ENCODE assay signal across 8 cellular contexts in the genomic region with DNA sequence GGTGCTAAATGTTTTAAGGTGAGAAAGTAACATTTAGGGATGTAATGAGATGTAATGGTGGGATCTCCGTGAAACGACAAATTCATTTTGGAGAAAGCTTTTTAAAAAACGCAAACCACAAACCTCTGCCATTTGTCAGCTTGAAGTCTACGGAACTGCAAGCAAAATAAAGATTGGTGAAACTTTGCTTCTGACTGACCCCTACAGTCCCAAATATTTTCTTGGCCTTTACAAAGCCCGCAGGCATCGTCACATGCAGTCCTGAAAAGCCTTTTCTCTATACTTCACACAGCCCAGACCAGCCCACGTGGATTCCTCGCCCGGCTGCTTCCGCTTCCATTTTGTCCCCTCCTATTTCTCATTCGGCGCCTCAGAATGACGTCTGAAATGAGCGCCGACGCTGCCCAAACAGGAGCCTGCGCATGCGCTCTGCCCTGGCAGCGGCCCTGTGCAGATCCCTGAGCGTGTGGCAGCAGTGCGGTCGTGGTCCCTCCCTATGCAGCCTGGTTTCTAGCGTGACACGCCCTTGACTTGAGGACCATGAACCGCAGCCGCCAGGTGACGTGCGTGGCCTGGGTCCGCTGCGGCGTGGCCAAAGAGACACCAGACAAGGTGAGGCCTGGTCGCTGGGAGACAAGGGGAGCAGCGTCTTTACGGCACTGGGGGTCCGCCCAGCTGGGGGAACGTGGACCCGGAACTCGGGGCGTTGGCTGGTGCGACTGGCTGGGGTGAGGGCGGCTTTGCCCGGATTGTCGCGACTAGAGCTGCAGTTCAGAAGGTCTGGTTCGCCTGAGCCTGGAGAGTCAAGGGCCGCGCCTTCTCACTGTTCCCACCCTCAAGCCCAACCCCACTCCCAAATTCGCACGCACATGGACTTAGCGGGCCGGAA. TPM values are rescaled to one million over a fixed set of nuclear protein-coding genes. Genes with fewer than 3 reads are reported as not detected.
A peak's percentile ranks its signal among the peaks of the same experiment; 100 is the strongest.
DNase-seq lines count a peak whose midpoint lies in the region; TF ChIP-seq lines count a peak whose summit lies in the region.

A gene (plus strand): TSS at position 440 of the 889 bp plus-strand sequence. CDS start 101 bp downstream, at position 541.

- peaks cover 29% of the 10 kb centered on the region for H3K36me3 ChIP-seq in SJSA1
- peaks cover 23% of the 10 kb centered on the region for H3K36me3 ChIP-seq in neuron (ENCODE audit: insufficient read depth, low read length)

- H3K27me3 ChIP-seq in SJSA1 (replicated peaks) (no peaks in the 10 kb centered on the region), neuron (ENCODE audit: insufficient read depth, low read length) (no peaks in the 10 kb centered on the region)

- CTCF ChIA-PET in HEK293T (lab: Yijun Ruan, JAX) = interaction anchor here (1.0 kb wide), 1 partner anchor 15 kb away, joined by 3 read pairs; no protein-coding TSS in a partner anchor

- peak within 1 kb of the TSS; percentile 82 for H3K4me3 ChIP-seq in SJSA1
- peak within 1 kb of the TSS; percentile 83 for H3K4me3 ChIP-seq in neuron (ENCODE audit: low read length)

- H3K27ac ChIP-seq in SJSA1 = peak within 1 kb of the TSS; percentile 76

- peak within 1 kb of the TSS; percentile 73 for H2AFZ ChIP-seq in neuron (ENCODE audit: low read depth, low read length)

- POLR2A ChIA-PET in HEK293T (lab: Yijun Ruan, JAX) = interaction anchor here (1.0 to 1.1 kb wide), 2 partner anchors 218 to 586 kb away, joined by 3 read pairs; no protein-coding TSS in a partner anchor

- H3K4me1 ChIP-seq in SJSA1 (replicated peaks) = peaks cover 6% of the 10 kb centered on the region
- peaks cover 11% of the 10 kb centered on the region for H3K4me1 ChIP-seq in neuron (ENCODE audit: insufficient read depth, low read length)

- H3K9me3 ChIP-seq in SJSA1 (replicated peaks) (no peaks in the 10 kb centered on the region), neuron (ENCODE audit: low read length) (no peaks in the 10 kb centered on the region)

- DNase-seq in GM03348 (ENCODE audit: low spot score) (peak; percentile 98), HEK293T (ENCODE audit: extremely low spot score) (peak; percentile 97), MV-4-11 (lab: John Stamatoyannopoulos, UW) (peak; percentile 94), SJSA1 (ENCODE audit: low read depth in 1 of 2, low spot score in 2 of 2) (peak; percentile 94), foreskin melanocyte (peak; percentile 96), stromal cell of bone marrow (ENCODE audit: low read depth) (peak; percentile 91)
- peak; percentile 88 to 91 (median 90) for DNase-seq in activated naive CD4-positive, alpha-beta T cell (lab: John Stamatoyannopoulos, UW)

TF ChIP-seq in HEK293T, 16 proteins besides CTCF, POLR2A, EP300 and RAD21:
- TF ChIP-seq TARDBP (IDR thresholded peaks at IDR 0.05) (no peak), SUZ12 (IDR thresholded peaks at IDR 0.05) (no peak), ELF4 (IDR thresholded peaks at IDR 0.05) (peak; percentile 61), SP1 (IDR thresholded peaks at IDR 0.05) (no peak), ZNF384 (IDR thresholded peaks at IDR 0.05) (no peak), FOXK2 (IDR thresholded peaks at IDR 0.05) (no peak), HDGF (IDR thresholded peaks at IDR 0.05; ENCODE audit: borderline replicate concordance) (no peak), CTBP1 (IDR thresholded peaks at IDR 0.05; ENCODE audit: borderline replicate concordance) (no peak), ARNT (IDR thresholded peaks at IDR 0.05) (no peak), L3MBTL2 (conservative IDR thresholded peaks at IDR 0.05) (peak; percentile 96), BHLHE40 (IDR thresholded peaks at IDR 0.05; ENCODE audit: borderline replicate concordance) (no peak), FOXA1 (IDR thresholded peaks at IDR 0.05) (no peak), FOXM1 (IDR thresholded peaks at IDR 0.05; ENCODE audit: borderline replicate concordance) (no peak), LEF1 (IDR thresholded peaks at IDR 0.05; ENCODE audit: borderline replicate concordance) (no peak), NFRKB (IDR thresholded peaks at IDR 0.05) (peak; percentile 90)
- TF ChIP-seq, protein P1, sequence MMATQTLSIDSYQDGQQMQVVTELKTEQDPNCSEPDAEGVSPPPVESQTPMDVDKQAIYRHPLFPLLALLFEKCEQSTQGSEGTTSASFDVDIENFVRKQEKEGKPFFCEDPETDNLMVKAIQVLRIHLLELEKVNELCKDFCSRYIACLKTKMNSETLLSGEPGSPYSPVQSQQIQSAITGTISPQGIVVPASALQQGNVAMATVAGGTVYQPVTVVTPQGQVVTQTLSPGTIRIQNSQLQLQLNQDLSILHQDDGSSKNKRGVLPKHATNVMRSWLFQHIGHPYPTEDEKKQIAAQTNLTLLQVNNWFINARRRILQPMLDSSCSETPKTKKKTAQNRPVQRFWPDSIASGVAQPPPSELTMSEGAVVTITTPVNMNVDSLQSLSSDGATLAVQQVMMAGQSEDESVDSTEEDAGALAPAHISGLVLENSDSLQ (IDR thresholded peaks at IDR 0.05) = no peak

RNA-seq across cellular contexts. Expression of the gene that starts here (rescaled TPM):
- 91.4 and 164 TPM in 2 replicates for total RNA-seq in SJSA1 (2014; rRNA removed; shearing (Covaris generic))

Comparison
In these comparisons a context has a peak if more than half of its experiments do, and no peak if none do; other contexts are left out.
1. Peak in every context shown above with its lines: DNase-seq, H3K4me3 ChIP-seq and H3K27ac ChIP-seq.